In genomic region chr17:48791128-48792032, GRCh38 we compare ENCODE assay signal across 8 cellular contexts. TPM values are rescaled to one million over a fixed set of nuclear protein-coding genes. Genes with fewer than 3 reads are reported as not detected.
A peak's percentile ranks its signal among the peaks of the same experiment; 100 is the strongest.
DNase-seq lines count a peak whose midpoint lies in the region; ATAC-seq and TF ChIP-seq lines count a peak whose summit lies in the region.

No MANE protein-coding gene starts in this region.

- peaks cover 0 to 14% (median 2%) of the 10 kb centered on the region in 6 donors for H3K4me1 ChIP-seq in spleen

- 43 to 48% (median 44%) methylated on average over 13 to 14 of the region's 14 CpGs for WGBS in spleen, 5 donors

- H3K27me3 ChIP-seq in spleen (replicated peaks in 1 of 7): peaks cover 0 to 96% (median 5%) of the 10 kb centered on the region in 7 donors

- H3K9me3 ChIP-seq in spleen: no peaks in the 10 kb centered on the region

- no peaks in the 10 kb centered on the region for H3K36me3 ChIP-seq in spleen

- CTCF ChIA-PET in RWPE1 (lab: Yijun Ruan, JAX): interaction anchor here (0.6 to 2.9 kb wide), 13 partner anchors 25 to 774 kb away, joined by 3 to 36 read pairs (median 3); no protein-coding TSS in a partner anchor

- H3K27ac ChIP-seq in RWPE1 (peak overlapping the region; percentile 11; the same call in 1 of the 2 replicates), spleen (no peak overlapping the region)

- intact Hi-C loops in spleen (cut with DNase I; ENCODE audit: low total_unique reads): loop anchor here (2.0 to 5.0 kb wide), 2 partner anchors 67 to 119 kb away; no protein-coding TSS in a partner anchor

- no peak overlapping the region for H3K4me3 ChIP-seq in spleen

- peak; percentile 65 for DNase-seq in activated effector memory CD4-positive, alpha-beta T cell treated with anti-CD3 and anti-CD28 coated beads, Interleukin-2, amount 50 U/mL, for 16 hours
- DNase-seq in activated effector memory CD4-positive, alpha-beta T cell treated with Interleukin-2 at 50 U/mL for 16 hours: no peak
- DNase-seq in HS-5 (ENCODE audit: low read depth): peak; percentile 67
- DNase-seq in RWPE1 (ENCODE audit: low spot score): peak; percentile 68
- DNase-seq in brain pericyte (ENCODE audit: low read depth, low spot score): peak; percentile 31
- peak; percentile 69 for DNase-seq in inferior parietal cortex (ENCODE audit: extremely low spot score)
- DNase-seq in spleen: no peak

- no peak for ATAC-seq in HG03354 (IDR thresholded peaks at IDR 0.05; ENCODE audit: poor library complexity, severe bottlenecking, unreplicated experiment)

- no peak for TF ChIP-seq POLR2A in spleen (IDR thresholded peaks at IDR 0.05)

- POLR2A ChIA-PET in RWPE1 (lab: Yijun Ruan, JAX; ENCODE audit: low non-redundant PET): no interaction called here

- TF ChIP-seq CTCF in RWPE1 (conservative IDR thresholded peaks at IDR 0.05; ENCODE audit: low read depth) (peak; percentile 68), spleen (IDR thresholded peaks at IDR 0.05 in 8 of 11, conservative IDR thresholded peaks at IDR 0.05 in 3 of 11) (peak; percentile 16 to 82 (median 69))

RNA-seq across cellular contexts. Expression of gene TTLL6, which starts 25.6 kb away (rescaled TPM):
- not detected for total RNA-seq in spleen
- polyA plus RNA-seq in spleen: under 1 TPM in 1 of 3 donors, not detected in 2; 0.04 TPM

RNA-seq across cellular contexts. Expression of gene CALCOCO2, which starts 39.5 kb away (rescaled TPM):
- 100 to 1,000 TPM; 113 to 167 (median 136) TPM for total RNA-seq in spleen
- 10 to 100 TPM; 30.1 to 45.7 (median 31.7) TPM for polyA plus RNA-seq in spleen

Comparison
In these comparisons a context has a peak if more than half of its experiments do, and no peak if none do; other contexts are left out.
1. DNase-seq: peak in activated effector memory CD4-positive, alpha-beta T cell treated with anti-CD3 and anti-CD28 coated beads, Interleukin-2, amount 50 U/mL, for 16 hours (single experiment), HS-5 (single experiment), RWPE1 (single experiment), brain pericyte (single experiment) and inferior parietal cortex (single experiment); none in activated effector memory CD4-positive, alpha-beta T cell treated with Interleukin-2 at 50 U/mL for 16 hours (single experiment) and spleen (single experiment).